Comparison of ENCODE assay signal across 9 cellular contexts in the genomic region with DNA sequence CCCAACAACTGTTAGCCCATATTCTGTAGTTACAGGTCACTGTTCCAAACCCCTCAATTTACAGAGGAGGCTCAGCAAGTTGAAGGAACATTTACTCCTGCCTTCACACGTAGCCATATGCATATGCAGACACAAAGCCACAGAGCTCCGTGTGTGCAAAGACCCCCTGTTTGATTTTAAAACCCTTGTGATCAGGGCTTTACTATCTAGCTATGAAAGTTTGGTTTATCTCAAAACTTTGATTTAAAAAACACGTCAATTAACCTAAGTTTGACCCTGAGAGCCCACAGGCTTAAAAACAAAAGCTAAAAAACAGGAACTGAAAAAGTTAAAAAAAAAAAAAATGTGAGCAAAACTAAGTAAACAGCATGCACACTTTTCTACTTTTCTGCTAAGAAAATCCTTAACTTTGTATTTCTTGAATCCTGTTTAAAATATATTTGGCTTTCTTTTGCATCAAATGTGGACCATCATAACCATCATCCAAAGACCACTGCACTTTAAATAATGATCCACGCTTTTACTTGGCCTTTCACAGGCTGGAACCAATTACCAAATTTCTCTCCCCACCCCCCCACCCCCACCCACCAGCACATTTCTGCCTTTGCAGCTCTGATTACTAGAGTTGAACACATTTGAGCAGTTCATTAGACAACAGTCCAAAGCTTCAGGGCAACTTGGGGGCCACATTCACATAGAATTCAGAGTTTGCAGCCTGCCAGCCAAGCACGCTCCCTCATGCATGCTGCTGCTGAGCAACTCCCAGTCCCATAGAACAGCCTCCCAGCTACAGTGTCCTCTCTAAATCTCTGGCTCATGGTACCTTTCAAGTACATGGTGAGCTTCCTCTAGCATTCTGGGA.
DNase-seq lines count a peak whose midpoint lies in the region; ATAC-seq and TF ChIP-seq lines count a peak whose summit lies in the region.
"Had no signal": no experiment of that assay in that cellular context is flagged by ENCODE, and none has a peak within 500 bp of the region (broad histone marks: within the 10 kb centered on the region; RNA-seq: fewer than 3 reads in every experiment).

No MANE protein-coding gene starts in this region.

- no peaks in the 10 kb centered on the region for H3K36me3 Mint-ChIP-seq in activated naive CD8-positive, alpha-beta T cell treated with anti-CD3 and anti-CD28 coated beads, Interleukin-2, amount 50 U/mL, for 24 hours (ENCODE audit: low read depth)

- peak overlapping the region; percentile 73 to 94 (median 85) for H3K27ac ChIP-seq in BLaER1 treated with 17β-estradiol and CSF1 and Interleukin-3, amounts not matched to agents 10 nM and 100 nM
- peak overlapping the region; percentile 93 for H3K27ac ChIP-seq in OCI-LY7 (ENCODE audit: low read depth, low read length, poor library complexity, severe bottlenecking)

- no peak overlapping the region for H3K4me3 Mint-ChIP-seq in activated naive CD8-positive, alpha-beta T cell treated with anti-CD3 and anti-CD28 coated beads, Interleukin-2, amount 50 U/mL, for 24 hours

- DNase-seq in OCI-LY7 (ENCODE audit: low spot score) (peak; percentile 90), NCI-H774 (lab: John Stamatoyannopoulos, UW) (no peak), left lobe of liver (ENCODE audit: low spot score) (no peak)
- no peak for DNase-seq in activated naive CD8-positive, alpha-beta T cell treated with anti-CD3 and anti-CD28 coated beads, Interleukin-2, amount 50 U/mL, for 24 hours
- DNase-seq in effector CD4-positive, alpha-beta T cell, result no peak
- DNase-seq: NCI-H1105 treated with DMSO at 0.1 percent for 48 hours had no signal

- no peaks in the 10 kb centered on the region for H3K79me2 ChIP-seq in OCI-LY7 (ENCODE audit: insufficient read depth, low read depth, low read length)

- ATAC-seq in GM19043 (IDR thresholded peaks at IDR 0.05; ENCODE audit: low read depth, unreplicated experiment), result peak; percentile 63
- peak; percentile 65 for ATAC-seq in HG02943 (IDR thresholded peaks at IDR 0.05; ENCODE audit: low read depth, unreplicated experiment)
- no peak for ATAC-seq in activated naive CD8-positive, alpha-beta T cell treated with anti-CD3 and anti-CD28 coated beads, Interleukin-2, amount 50 U/mL, for 24 hours
- no peak for ATAC-seq in left lobe of liver

- H3K27me3 ChIP-seq in BLaER1 treated with 17β-estradiol and CSF1 and Interleukin-3, amounts not matched to agents 10 nM and 100 nM, result no peaks in the 10 kb centered on the region

- H2AFZ ChIP-seq in OCI-LY7 (ENCODE audit: low read length), result peak overlapping the region; percentile 43; the same call in 1 of the 2 replicates

- POLR2A ChIA-PET in OCI-LY7 (lab: Charles Lee), result interaction anchor here (0.5 to 5.8 kb wide), 41 partner anchors 10 to 1378 kb away, joined by 3 to 126 read pairs (median 4); a partner anchor contains a TSS

- peak overlapping the region; percentile 64 to 80 (median 73); a peak in 21 of 22 replicates for H3K9ac ChIP-seq in BLaER1 treated with 17β-estradiol and CSF1 and Interleukin-3, amounts not matched to agents 10 nM and 100 nM

- intact Hi-C loops in OCI-LY7 (cut with micrococcal nuclease; ENCODE audit: unreplicated experiment), result loop anchor here (1.0 to 10.0 kb wide), 6 partner anchors 16 to 488 kb away; a partner anchor contains a TSS

- no peaks in the 10 kb centered on the region for H3K9me3 Mint-ChIP-seq in activated naive CD8-positive, alpha-beta T cell treated with anti-CD3 and anti-CD28 coated beads, Interleukin-2, amount 50 U/mL, for 24 hours

- CTCF ChIA-PET in OCI-LY7 (lab: Charles Lee; ENCODE audit: unreplicated experiment), result interaction anchor here (1.3 kb wide), 1 partner anchor 14 kb away, joined by 4 read pairs; no protein-coding TSS in a partner anchor

- TF ChIP-seq CTCF in OCI-LY7 (conservative IDR thresholded peaks at IDR 0.05; ENCODE audit: low read length), result no peak

- H3K4me2 ChIP-seq in BLaER1 treated with 17β-estradiol and CSF1 and Interleukin-3, amounts not matched to agents 10 nM and 100 nM, result peak overlapping the region; percentile 65 to 89 (median 76)
- H3K4me2 ChIP-seq in OCI-LY7 (ENCODE audit: low read length), result peak overlapping the region; percentile 65

- H3K27ac Mint-ChIP-seq in activated naive CD8-positive, alpha-beta T cell treated with anti-CD3 and anti-CD28 coated beads, Interleukin-2, amount 50 U/mL, for 24 hours, result no peak overlapping the region

- no TSS peak for BruUV-seq in OCI-LY7 (replicated peaks; lab: Mats Ljungman, UMichigan)

- H4K20me1 ChIP-seq in BLaER1 treated with 17β-estradiol and CSF1 and Interleukin-3, amounts not matched to agents 10 nM and 100 nM, result no peaks in the 10 kb centered on the region
- H4K20me1 ChIP-seq in OCI-LY7 (ENCODE audit: insufficient read depth, low read length), result no peaks in the 10 kb centered on the region

- H3K27me3 Mint-ChIP-seq in activated naive CD8-positive, alpha-beta T cell treated with anti-CD3 and anti-CD28 coated beads, Interleukin-2, amount 50 U/mL, for 24 hours, result no peaks in the 10 kb centered on the region

- H3K36me3 ChIP-seq in BLaER1 treated with 17β-estradiol and CSF1 and Interleukin-3, amounts not matched to agents 10 nM and 100 nM, result no peaks in the 10 kb centered on the region
- H3K36me3 ChIP-seq in OCI-LY7 (ENCODE audit: insufficient read depth, low read length), result no peaks in the 10 kb centered on the region

- peaks cover 66 to 88% (median 81%) of the 10 kb centered on the region in 10 experiments for H3K4me1 ChIP-seq in BLaER1 treated with 17β-estradiol and CSF1 and Interleukin-3, amounts not matched to agents 10 nM and 100 nM
- peaks cover 87% of the 10 kb centered on the region for H3K4me1 ChIP-seq in OCI-LY7 (ENCODE audit: insufficient read depth, low read length, poor library complexity, severe bottlenecking)

- peaks cover 0 to 21% (median 6%) of the 10 kb centered on the region in 11 experiments; a peak in 9 of 22 replicates for H3K9me3 ChIP-seq in BLaER1 treated with 17β-estradiol and CSF1 and Interleukin-3, amounts not matched to agents 10 nM and 100 nM (replicated peaks in 1 of 11)
- H3K9me3 ChIP-seq in OCI-LY7 (ENCODE audit: low read length), result peaks cover 7% of the 10 kb centered on the region; the same call in 1 of the 2 replicates

- H3K4me3 ChIP-seq in BLaER1 treated with 17β-estradiol and CSF1 and Interleukin-3, amounts not matched to agents 10 nM and 100 nM, result peak overlapping the region in 2 of 10 experiments; percentile 2 to 35; a peak in 4 of 20 replicates
- peak overlapping the region; percentile 31 for H3K4me3 ChIP-seq in OCI-LY7 (ENCODE audit: low read depth, low read length, poor library complexity, severe bottlenecking)

- H3K9me2 ChIP-seq in OCI-LY7 (ENCODE audit: insufficient read depth, low read length), result no peaks in the 10 kb centered on the region

- H3K4me1 Mint-ChIP-seq in activated naive CD8-positive, alpha-beta T cell treated with anti-CD3 and anti-CD28 coated beads, Interleukin-2, amount 50 U/mL, for 24 hours, result peaks cover 62% of the 10 kb centered on the region

Comparison
In these comparisons a context has a peak if more than half of its experiments do, and no peak if none do; other contexts are left out.
1. ATAC-seq: peak in GM19043 (single experiment) and HG02943 (single experiment); none in activated naive CD8-positive, alpha-beta T cell treated with anti-CD3 and anti-CD28 coated beads, Interleukin-2, amount 50 U/mL, for 24 hours (single experiment) and left lobe of liver (single experiment).